In the genomic region with DNA sequence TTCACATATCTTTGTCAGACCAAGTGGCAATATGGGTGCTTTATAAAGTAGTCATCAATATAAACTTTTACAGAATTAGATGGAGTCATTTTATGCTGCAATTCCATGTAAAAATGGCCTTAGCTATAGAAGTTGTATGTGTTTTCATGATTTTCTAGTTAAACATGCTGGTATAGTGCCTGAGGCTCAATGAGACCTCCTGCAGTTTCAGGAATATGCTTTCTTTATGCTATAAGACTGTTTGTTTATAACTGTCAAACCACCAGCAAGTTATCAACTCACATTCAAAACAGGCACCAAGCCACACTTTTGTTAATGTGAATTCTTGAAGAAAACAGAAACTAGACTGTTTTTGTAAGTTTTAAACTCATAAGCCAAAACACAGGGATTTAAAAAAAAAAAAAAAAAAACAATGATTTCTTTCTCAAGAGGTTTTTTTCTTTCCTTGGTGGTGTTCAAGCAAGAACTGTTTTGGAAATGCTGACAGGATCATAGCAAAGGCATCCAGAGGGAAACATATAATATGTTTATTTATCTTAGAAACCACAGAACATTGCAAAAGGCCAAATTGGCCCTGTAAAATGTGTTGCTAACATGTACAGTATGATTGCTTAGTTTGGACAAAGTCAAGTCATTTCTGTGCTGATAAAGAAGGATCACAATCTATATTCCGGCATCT, we compare ENCODE assay signal across 14 cellular contexts. TPM values are rescaled to one million over a fixed set of nuclear protein-coding genes. Genes with fewer than 3 reads are reported as not detected.
DNase-seq lines count a peak whose midpoint lies in the region; ATAC-seq and TF ChIP-seq lines count a peak whose summit lies in the region.
"Had no signal": no experiment of that assay in that cellular context is flagged by ENCODE, and none has a peak within 500 bp of the region (broad histone marks: within the 10 kb centered on the region; RNA-seq: fewer than 3 reads in every experiment).

No MANE protein-coding gene starts in this region.

- H3K27ac Mint-ChIP-seq in naive thymus-derived CD8-positive, alpha-beta T cell: no peak overlapping the region
- H3K27ac Mint-ChIP-seq: GM23338 had no signal

- H3K4me1 Mint-ChIP-seq in naive thymus-derived CD8-positive, alpha-beta T cell: no peaks in the 10 kb centered on the region

- H3K36me3 Mint-ChIP-seq in naive thymus-derived CD8-positive, alpha-beta T cell: no peaks in the 10 kb centered on the region

- H3K79me1 ChIP-seq in mesenchymal stem cell (replicated peaks; ENCODE audit: low read length, poor library complexity, severe bottlenecking): no peaks in the 10 kb centered on the region

- H3K4me1 ChIP-seq in SK-N-SH (ENCODE audit: control insufficient read depth in 1 of 2, insufficient read depth in 2 of 2, low read depth in 1 of 2, low read length in 1 of 2): peaks cover 11 to 31% of the 10 kb centered on the region in 2 experiments
- peaks cover 2% of the 10 kb centered on the region for H3K4me1 ChIP-seq in mesenchymal stem cell (ENCODE audit: control insufficient read depth, insufficient read depth, low read depth, low read length)
- peaks cover 0 to 6% of the 10 kb centered on the region in 2 donors for H3K4me1 ChIP-seq in aorta (ENCODE audit: control insufficient read depth in 1 of 2, insufficient read depth in 2 of 2, low read length in 2 of 2)

- DNase-seq in SK-N-SH (no peak), dedifferentiated amniotic fluid mesenchymal stem cell (ENCODE audit: extremely low spot score) (peak; percentile 95), mesenchymal stem cell (peak; percentile 95), aorta (no peak), NCI-H2029 treated with DMSO at 0.1 percent for 48 hours (lab: John Stamatoyannopoulos, UW) (no peak), HuH-7 (ENCODE audit: low spot score) (no peak)
- no peak for DNase-seq in naive thymus-derived CD8-positive, alpha-beta T cell
- DNase-seq: amygdala; MM.1S; NCI-H774; stimulated activated naive CD8-positive, alpha-beta T cell treated with anti-CD3 and anti-CD28 coated beads, Interleukin-15, Interleukin-2, amounts not matched to agents 100 U/mL and 50 U/mL, for 24 hours had no signal

- no peak for TF ChIP-seq EP300 in SK-N-SH (IDR thresholded peaks at IDR 0.05; ENCODE audit: borderline replicate concordance in 1 of 2, low read depth in 1 of 2, low read length in 1 of 2)

- intact Hi-C loops in aorta (cut with DNase I): loop anchor here in 1 of 2 donors (5.0 kb wide), 1 partner anchor 363 kb away; no protein-coding TSS in a partner anchor

- H2AFZ ChIP-seq in SK-N-SH (ENCODE audit: low read depth): 0 out of 2 replicates have a peak overlapping the region, but pooled peaks have one; percentile 12
- no peak overlapping the region for H2AFZ ChIP-seq in mesenchymal stem cell (ENCODE audit: low read depth, low read length)
- H2AFZ ChIP-seq: GM23338 had no signal

- H3K9me3 Mint-ChIP-seq in naive thymus-derived CD8-positive, alpha-beta T cell: peaks cover 0 to 8% (median 0%) of the 10 kb centered on the region in 9 donors
- H3K9me3 Mint-ChIP-seq: GM23338 had no signal

- no peak overlapping the region for H3K4ac ChIP-seq in mesenchymal stem cell (ENCODE audit: low read depth in 1 of 2, low read length in 2 of 2)

- H2BK15ac ChIP-seq in mesenchymal stem cell (ENCODE audit: low read depth, poor library complexity, severe bottlenecking): no peak overlapping the region

- no peak overlapping the region for H2BK120ac ChIP-seq in mesenchymal stem cell (ENCODE audit: low read depth, low read length)

- H4K20me1 ChIP-seq in SK-N-SH (ENCODE audit: insufficient read depth): no peaks in the 10 kb centered on the region

- no peaks in the 10 kb centered on the region for H3K79me2 ChIP-seq in SK-N-SH (ENCODE audit: insufficient read depth)

- peaks cover 1 to 16% (median 13%) of the 10 kb centered on the region in 5 donors for H3K27me3 Mint-ChIP-seq in naive thymus-derived CD8-positive, alpha-beta T cell

- no peak overlapping the region for H2AK5ac ChIP-seq in mesenchymal stem cell (ENCODE audit: low read length, severe bottlenecking)

- H3K4me3 ChIP-seq in SK-N-SH (ENCODE audit: low read depth in 2 of 2, low read length in 1 of 2): no peak overlapping the region
- H3K4me3 ChIP-seq in mesenchymal stem cell (ENCODE audit: insufficient read depth in 1 of 2, low read depth in 1 of 2, low read length in 2 of 2): no peak overlapping the region
- H3K4me3 ChIP-seq in aorta (ENCODE audit: low read length in 2 of 2): no peak overlapping the region
- H3K4me3 ChIP-seq: GM23338 had no signal

- H3K18ac ChIP-seq in mesenchymal stem cell (ENCODE audit: low read depth in 1 of 2, low read length in 2 of 2): no peak overlapping the region

- no peaks in the 10 kb centered on the region for H3K9me2 ChIP-seq in SK-N-SH

- H2BK5ac ChIP-seq in mesenchymal stem cell (ENCODE audit: low read depth, low read length, poor library complexity, severe bottlenecking): no peak overlapping the region

- H3K36me3 ChIP-seq in SK-N-SH (replicated peaks in 1 of 2; ENCODE audit: control insufficient read depth in 1 of 2, insufficient read depth in 2 of 2, low read length in 1 of 2): no peaks in the 10 kb centered on the region
- peaks cover 0 to 14% of the 10 kb centered on the region in 2 experiments for H3K36me3 ChIP-seq in mesenchymal stem cell (ENCODE audit: control insufficient read depth in 1 of 2, insufficient read depth in 2 of 2, low read depth in 1 of 2, low read length in 2 of 2)
- no peaks in the 10 kb centered on the region for H3K36me3 ChIP-seq in aorta (ENCODE audit: control insufficient read depth in 1 of 2, insufficient read depth in 2 of 2, low read length in 1 of 2)

- H3K27me3 ChIP-seq in SK-N-SH (ENCODE audit: insufficient read depth): no peaks in the 10 kb centered on the region
- H3K27me3 ChIP-seq in mesenchymal stem cell (ENCODE audit: control insufficient read depth in 1 of 2, insufficient read depth in 1 of 2, low read length in 2 of 2): no peaks in the 10 kb centered on the region
- no peaks in the 10 kb centered on the region for H3K27me3 ChIP-seq in aorta (ENCODE audit: control insufficient read depth in 1 of 2, insufficient read depth in 2 of 2, low read length in 1 of 2)

- ATAC-seq in SK-N-SH treated with all-trans-retinoic acid at 6 μM for 48 hours (no peak), aorta (ENCODE audit: low FRiP score) (peak; percentile 78)
- no peak for ATAC-seq in naive thymus-derived CD8-positive, alpha-beta T cell
- ATAC-seq: GM23338; stimulated activated naive CD8-positive, alpha-beta T cell treated with anti-CD3 and anti-CD28 coated beads, Interleukin-15, Interleukin-2, amounts not matched to agents 100 U/mL and 50 U/mL, for 24 hours had no signal

- H3K4me2 ChIP-seq in SK-N-SH (peak overlapping the region; percentile 42; the same call in 1 of the 2 replicates), mesenchymal stem cell (ENCODE audit: low read length, poor library complexity, severe bottlenecking) (no peak overlapping the region)
- H3K4me2 ChIP-seq: GM23338 had no signal

- H3K4me3 Mint-ChIP-seq in naive thymus-derived CD8-positive, alpha-beta T cell: no peak overlapping the region
- H3K4me3 Mint-ChIP-seq: GM23338 had no signal

- WGBS in SK-N-SH (ENCODE audit: low lambda C conversion rate): 92% methylated on average over 1 of the region's 1 CpG
- WGBS in mesenchymal stem cell: 4% methylated on average over 1 of the region's 1 CpG
- WGBS in aorta, 2 donors: 3 to 8% methylated on average over 1 of the region's 1 CpG

- H4K8ac ChIP-seq in mesenchymal stem cell (ENCODE audit: low read length): no peak overlapping the region

- POLR2A ChIA-PET in SK-N-SH (lab: Yijun Ruan, JAX): no interaction called here
- POLR2A ChIA-PET in naive thymus-derived CD8-positive, alpha-beta T cell (lab: Charles Lee): no interaction called here

- H3F3A ChIP-seq in SK-N-SH (replicated peaks; ENCODE audit: insufficient read depth): peaks cover 15% of the 10 kb centered on the region

- H2BK12ac ChIP-seq in mesenchymal stem cell (ENCODE audit: low read length in 2 of 2): no peak overlapping the region

- H3K14ac ChIP-seq in mesenchymal stem cell (ENCODE audit: low read length in 2 of 2): no peak overlapping the region

- no peaks in the 10 kb centered on the region for H3K9me3 ChIP-seq in SK-N-SH
- H3K9me3 ChIP-seq in mesenchymal stem cell (ENCODE audit: control insufficient read depth, low read length): no peaks in the 10 kb centered on the region
- no peaks in the 10 kb centered on the region for H3K9me3 ChIP-seq in aorta (ENCODE audit: control insufficient read depth, low read length)

- CTCF ChIA-PET in SK-N-SH (lab: Yijun Ruan, JAX): interaction anchor here (2.4 kb wide), 1 partner anchor 186 kb away, joined by 6 read pairs; no protein-coding TSS in a partner anchor

- no peak for TF ChIP-seq RAD21 in SK-N-SH (IDR thresholded peaks at IDR 0.05; ENCODE audit: low read length)

- TF ChIP-seq CTCF in SK-N-SH (IDR thresholded peaks at IDR 0.05): no peak

- H4K91ac ChIP-seq in mesenchymal stem cell (ENCODE audit: low read length): no peak overlapping the region

- H3K9ac ChIP-seq in SK-N-SH (no peak overlapping the region), mesenchymal stem cell (ENCODE audit: low read length) (peak overlapping the region; percentile 88)

- peak overlapping the region; percentile 81 to 88 for H3K27ac ChIP-seq in SK-N-SH (ENCODE audit: low read depth in 2 of 2, low read length in 1 of 2)
- H3K27ac ChIP-seq in mesenchymal stem cell (ENCODE audit: low read length, poor library complexity, severe bottlenecking): peak overlapping the region; percentile 38
- no peak overlapping the region for H3K27ac ChIP-seq in aorta (ENCODE audit: low read depth in 1 of 2, low read length in 2 of 2)
- H3K27ac ChIP-seq: 22Rv1 had no signal

- H3K23ac ChIP-seq in mesenchymal stem cell (ENCODE audit: low read length in 2 of 2): no peak overlapping the region

TF ChIP-seq in SK-N-SH treated with all-trans-retinoic acid at 6 μM for 48 hours, 23 proteins besides CTCF, POLR2A, EP300 and RAD21:
- no peak for TF ChIP-seq PPARA (CRISPR knock-in tag; IDR thresholded peaks at IDR 0.05; ENCODE audit: borderline replicate concordance)
- no peak for TF ChIP-seq SNAI2 (CRISPR knock-in tag; IDR thresholded peaks at IDR 0.05)
- no peak for TF ChIP-seq RARB (CRISPR knock-in tag; IDR thresholded peaks at IDR 0.05)

RNA-seq across cellular contexts. Expression of a gene that starts 28.8 kb away (rescaled TPM):
- 30.6 and 50.2 TPM in 2 replicates for polyA plus RNA-seq in SK-N-SH (2012; rRNA removed)
- polyA plus RNA-seq in SK-N-SH (2012; cell fraction: cytosol; rRNA removed): 49.5 and 50.9 TPM in 2 replicates
- polyA plus RNA-seq in SK-N-SH (2012; cell fraction: nucleus; rRNA removed): 7.9 and 36.0 TPM in 2 replicates
- 1,035 TPM for polyA plus RNA-seq in mesenchymal stem cell (2013, experiment 1 of 2)
- 1,084 TPM for polyA plus RNA-seq in mesenchymal stem cell (2013, experiment 2 of 2)
- total RNA-seq in aorta: 100 to 1,000 TPM; 118 to 628 TPM
- polyA plus RNA-seq in aorta: 100 to 1,000 TPM in 1 of 2 donors, 10 to 100 TPM in 1; 92.4 to 324 TPM
- not detected for total RNA-seq in naive thymus-derived CD8-positive, alpha-beta T cell
- not detected for polyA plus RNA-seq in naive thymus-derived CD8-positive, alpha-beta T cell
- total RNA-seq: GM23338 had no signal

RNA-seq across cellular contexts. Expression of a gene that starts 42.5 kb away (rescaled TPM):
- polyA plus RNA-seq in SK-N-SH (2012; rRNA removed) (5.5 and 8.9 TPM in 2 replicates), aorta (10 to 100 TPM; 27.2 to 74.0 TPM)
- polyA plus RNA-seq in SK-N-SH (2012; cell fraction: cytosol; rRNA removed): 5.9 and 7.0 TPM in 2 replicates
- 3.5 and 7.3 TPM in 2 replicates for polyA plus RNA-seq in SK-N-SH (2012; cell fraction: nucleus; rRNA removed)
- polyA plus RNA-seq in mesenchymal stem cell (2013, experiment 1 of 2): 62.6 TPM
- 61.6 TPM for polyA plus RNA-seq in mesenchymal stem cell (2013, experiment 2 of 2)
- total RNA-seq in aorta: 1,000 to 10,000 TPM in 1 of 2 donors, 100 to 1,000 TPM in 1; 863 to 2,873 TPM
- not detected for total RNA-seq in naive thymus-derived CD8-positive, alpha-beta T cell
- polyA plus RNA-seq in naive thymus-derived CD8-positive, alpha-beta T cell: not detected
- total RNA-seq: GM23338 had no signal
- polyA plus RNA-seq: GM23338 had no signal

Comparison
In these comparisons a context has a peak if more than half of its experiments do, and no peak if none do; other contexts are left out.
1. DNase-seq: peak in dedifferentiated amniotic fluid mesenchymal stem cell (single experiment) and mesenchymal stem cell (single experiment); none in SK-N-SH (single experiment), aorta (0 of 2), naive thymus-derived CD8-positive, alpha-beta T cell (0 of 10), NCI-H2029 treated with DMSO at 0.1 percent for 48 hours (single experiment) and HuH-7 (single experiment).
2. H3K27ac ChIP-seq: peak in SK-N-SH (2 of 2) and mesenchymal stem cell (single experiment); none in aorta (0 of 2).
3. RNA of a gene that starts 28.8 kb away (polyA plus RNA-seq): 92.4 to 324 TPM in aorta and 7.9 to 50.9 TPM in SK-N-SH; not detected in naive thymus-derived CD8-positive, alpha-beta T cell; every median in the first group is over 4 times any median in the second.